Comparison of ENCODE assay signal across 1 cellular context in genomic region chr4:68948044-68948743, GRCh38.
TF ChIP-seq lines count a peak whose summit lies in the region.

No MANE protein-coding gene starts in this region.

TF ChIP-seq in HepG2, 621 proteins besides CTCF, POLR2A, EP300 and RAD21 (continued from another document):
- TF ChIP-seq ARID4A (CRISPR knock-in tag; IDR thresholded peaks at IDR 0.05; ENCODE audit: borderline replicate concordance) (no peak; the same call in 1 of the 2 replicates), PHB2 (IDR thresholded peaks at IDR 0.05; ENCODE audit: partially characterized antibody) (no peak), ZNF580 (CRISPR knock-in tag; IDR thresholded peaks at IDR 0.05; ENCODE audit: borderline replicate concordance, low read depth) (no peak), PBX3 (CRISPR knock-in tag; IDR thresholded peaks at IDR 0.05; ENCODE audit: borderline replicate concordance) (no peak)
TF ChIP-seq in HepG2: peak in this region for 85.
